ENCODE assay signal across 14 cellular contexts in genomic region chr3:15521573-15521965, GRCh38. TPM values are rescaled to one million over a fixed set of nuclear protein-coding genes. Genes with fewer than 3 reads are reported as not detected.
DNase-seq lines count a peak whose midpoint lies in the region; ATAC-seq lines count a peak whose summit lies in the region.
"Had no signal": no experiment of that assay in that cellular context is flagged by ENCODE, and none has a peak within 500 bp of the region (broad histone marks: within the 10 kb centered on the region; RNA-seq: fewer than 3 reads in every experiment).

Gene COLQ (minus strand): TSS chr3:15521706. CDS start chr3:15521625, 81 bp downstream.

- H3K9ac ChIP-seq in iPS-15b (ENCODE audit: low read depth, low read length) = no peak within 1 kb of the TSS

- H3K4me3 ChIP-seq in iPS-15b (ENCODE audit: low read depth, low read length) = peak within 1 kb of the TSS; percentile 1
- H3K4me3 ChIP-seq: SK-N-MC, uterus had no signal

- POLR2A ChIA-PET in activated CD8-positive, alpha-beta T cell treated with anti-CD3 and anti-CD28 coated beads, Interleukin-2, amount 10 ng/mL, durations not matched to agents 7 days and 5 days (lab: Charles Lee) = interaction anchor here (0.7 to 1.1 kb wide), 3 partner anchors 14 to 47 kb away, joined by 3 read pairs; no protein-coding TSS in a partner anchor

- no peaks in the 10 kb centered on the region for H3K9me3 Mint-ChIP-seq in activated CD8-positive, alpha-beta T cell treated with anti-CD3 and anti-CD28 coated beads, Interleukin-2, amount 10 ng/mL, durations not matched to agents 7 days and 5 days (ENCODE audit: insufficient read depth)
- peaks cover 2% of the 10 kb centered on the region for H3K9me3 Mint-ChIP-seq in stimulated activated effector memory CD8-positive, alpha-beta T cell treated with anti-CD3 and anti-CD28 coated beads, Interleukin-12 subunit alpha, Interleukin-12 subunit beta, amount 100 ng/mL, for 72 hours

- no peak for ATAC-seq in activated CD8-positive, alpha-beta T cell treated with anti-CD3 and anti-CD28 coated beads, Interleukin-2, amount 10 ng/mL, durations not matched to agents 7 days and 5 days
- ATAC-seq in stimulated activated effector memory CD8-positive, alpha-beta T cell treated with anti-CD3 and anti-CD28 coated beads, Interleukin-12 subunit alpha, Interleukin-12 subunit beta, amount 100 ng/mL, for 72 hours = no peak
- ATAC-seq in HG02642 (IDR thresholded peaks at IDR 0.05; ENCODE audit: poor library complexity, unreplicated experiment) (no peak), HG03354 (IDR thresholded peaks at IDR 0.05; ENCODE audit: poor library complexity, severe bottlenecking, unreplicated experiment) (no peak)

- H3K9me3 ChIP-seq in iPS-15b (ENCODE audit: control insufficient read depth, insufficient read depth, low read length) = no peaks in the 10 kb centered on the region
- H3K9me3 ChIP-seq: uterus had no signal

- H3K36me3 ChIP-seq in iPS-15b (ENCODE audit: control insufficient read depth, insufficient read depth, low read length) = no peaks in the 10 kb centered on the region
- H3K36me3 ChIP-seq: uterus had no signal

- peak; percentile 22 for DNase-seq in activated effector memory CD4-positive, alpha-beta T cell treated with anti-CD3 and anti-CD28 coated beads, Interleukin-2, amount 50 U/mL, for 16 hours
- no peak for DNase-seq in activated effector memory CD4-positive, alpha-beta T cell treated with Interleukin-2 at 50 U/mL for 16 hours
- DNase-seq in activated CD8-positive, alpha-beta T cell treated with anti-CD3 and anti-CD28 coated beads, Interleukin-2, amount 10 ng/mL, durations not matched to agents 7 days and 5 days = no peak
- no peak for DNase-seq in stimulated activated effector memory CD8-positive, alpha-beta T cell treated with anti-CD3 and anti-CD28 coated beads, Interleukin-12 subunit alpha, Interleukin-12 subunit beta, amount 100 ng/mL, for 72 hours (ENCODE audit: low spot score in 2 of 2)
- no peak for DNase-seq in NCI-H128 (lab: John Stamatoyannopoulos, UW; ENCODE audit: unreplicated experiment)
- DNase-seq: activated CD4-positive, alpha-beta T cell treated with anti-CD3 and anti-CD28 coated beads for 1 hour; amygdala; NCI-H1417; uterus had no signal

- H3K4me3 Mint-ChIP-seq in activated CD8-positive, alpha-beta T cell treated with anti-CD3 and anti-CD28 coated beads, Interleukin-2, amount 10 ng/mL, durations not matched to agents 7 days and 5 days = peak within 1 kb of the TSS; percentile 67
- H3K4me3 Mint-ChIP-seq in stimulated activated effector memory CD8-positive, alpha-beta T cell treated with anti-CD3 and anti-CD28 coated beads, Interleukin-12 subunit alpha, Interleukin-12 subunit beta, amount 100 ng/mL, for 72 hours = peak within 1 kb of the TSS; percentile 70
- H3K4me3 Mint-ChIP-seq: memory B cell had no signal

- peaks cover 26% of the 10 kb centered on the region for H3K4me1 Mint-ChIP-seq in activated CD8-positive, alpha-beta T cell treated with anti-CD3 and anti-CD28 coated beads, Interleukin-2, amount 10 ng/mL, durations not matched to agents 7 days and 5 days (ENCODE audit: low read depth)
- H3K4me1 Mint-ChIP-seq in stimulated activated effector memory CD8-positive, alpha-beta T cell treated with anti-CD3 and anti-CD28 coated beads, Interleukin-12 subunit alpha, Interleukin-12 subunit beta, amount 100 ng/mL, for 72 hours = peaks cover 32% of the 10 kb centered on the region

- H3K27ac Mint-ChIP-seq in activated CD8-positive, alpha-beta T cell treated with anti-CD3 and anti-CD28 coated beads, Interleukin-2, amount 10 ng/mL, durations not matched to agents 7 days and 5 days = peak within 1 kb of the TSS; percentile 71
- peak within 1 kb of the TSS; percentile 78 for H3K27ac Mint-ChIP-seq in stimulated activated effector memory CD8-positive, alpha-beta T cell treated with anti-CD3 and anti-CD28 coated beads, Interleukin-12 subunit alpha, Interleukin-12 subunit beta, amount 100 ng/mL, for 72 hours
- H3K27ac Mint-ChIP-seq: memory B cell had no signal

- no peaks in the 10 kb centered on the region for H3K27me3 Mint-ChIP-seq in activated CD8-positive, alpha-beta T cell treated with anti-CD3 and anti-CD28 coated beads, Interleukin-2, amount 10 ng/mL, durations not matched to agents 7 days and 5 days (ENCODE audit: low read depth)
- H3K27me3 Mint-ChIP-seq: memory B cell had no signal

- CTCF ChIA-PET in activated CD8-positive, alpha-beta T cell treated with anti-CD3 and anti-CD28 coated beads, Interleukin-2, amount 10 ng/mL, durations not matched to agents 7 days and 5 days (lab: Charles Lee) = interaction anchor here (1.1 to 1.4 kb wide), 3 partner anchors 24 to 44 kb away, joined by 3 to 6 read pairs (median 4); no protein-coding TSS in a partner anchor

- H3K27me3 ChIP-seq in iPS-15b (ENCODE audit: control insufficient read depth, insufficient read depth, low read length) = peaks cover 15% of the 10 kb centered on the region
- H3K27me3 ChIP-seq: uterus had no signal

- H3K36me3 Mint-ChIP-seq in activated CD8-positive, alpha-beta T cell treated with anti-CD3 and anti-CD28 coated beads, Interleukin-2, amount 10 ng/mL, durations not matched to agents 7 days and 5 days (ENCODE audit: low read depth) = peaks cover 2% of the 10 kb centered on the region
- no peaks in the 10 kb centered on the region for H3K36me3 Mint-ChIP-seq in stimulated activated effector memory CD8-positive, alpha-beta T cell treated with anti-CD3 and anti-CD28 coated beads, Interleukin-12 subunit alpha, Interleukin-12 subunit beta, amount 100 ng/mL, for 72 hours
- H3K36me3 Mint-ChIP-seq: memory B cell had no signal

- H3K4me1 ChIP-seq in iPS-15b (ENCODE audit: control insufficient read depth, insufficient read depth, low read length) = no peaks in the 10 kb centered on the region
- H3K4me1 ChIP-seq: uterus had no signal

RNA-seq across cellular contexts. Expression of gene COLQ, which starts in this region (rescaled TPM):
- total RNA-seq in activated CD8-positive, alpha-beta T cell treated with anti-CD3 and anti-CD28 coated beads, Interleukin-2, amount 10 ng/mL, durations not matched to agents 7 days and 5 days = 1 to 10 TPM; 5.3 to 6.0 TPM
